Comparison of ENCODE assay signal across 12 cellular contexts in genomic region chr17:59342681-59343127, GRCh38. TPM values are rescaled to one million over a fixed set of nuclear protein-coding genes. Genes with fewer than 3 reads are reported as not detected.
DNase-seq lines count a peak whose midpoint lies in the region; ATAC-seq and TF ChIP-seq lines count a peak whose summit lies in the region.
"Had no signal": no experiment of that assay in that cellular context is flagged by ENCODE, and none has a peak within 500 bp of the region (broad histone marks: within the 10 kb centered on the region; RNA-seq: fewer than 3 reads in every experiment).

No MANE protein-coding gene starts in this region.

- TF ChIP-seq POLR2A in upper lobe of left lung (IDR thresholded peaks at IDR 0.05), result no peak

- H3K27ac Mint-ChIP-seq in CD4-positive, CD25-positive, alpha-beta regulatory T cell, result peak overlapping the region; percentile 3 to 92 (median 87)
- H3K27ac Mint-ChIP-seq in T-helper 17 cell, result peak overlapping the region; percentile 67
- peak overlapping the region; percentile 73 for H3K27ac Mint-ChIP-seq in activated naive CD4-positive, alpha-beta T cell treated with anti-CD3 and anti-CD28 coated beads, Interleukin-2, amount 50 U/mL, for 24 hours

- H3K4me2 ChIP-seq in parathyroid adenoma (ENCODE audit: low read length), result peak overlapping the region; percentile 18

- no peaks in the 10 kb centered on the region for H3K27me3 ChIP-seq in CD4-positive, CD25-positive, alpha-beta regulatory T cell (ENCODE audit: control insufficient read depth, insufficient read depth, low read length)
- H3K27me3 ChIP-seq in parathyroid adenoma (ENCODE audit: control insufficient read depth, insufficient read depth, low read length), result no peaks in the 10 kb centered on the region
- H3K27me3 ChIP-seq in upper lobe of left lung, result no peaks in the 10 kb centered on the region

- H3K9me3 Mint-ChIP-seq in CD4-positive, CD25-positive, alpha-beta regulatory T cell, result no peaks in the 10 kb centered on the region
- no peaks in the 10 kb centered on the region for H3K9me3 Mint-ChIP-seq in activated naive CD4-positive, alpha-beta T cell treated with anti-CD3 and anti-CD28 coated beads, Interleukin-2, amount 50 U/mL, for 24 hours

- peak overlapping the region; percentile 32 for H3K4me3 ChIP-seq in CD4-positive, CD25-positive, alpha-beta regulatory T cell (ENCODE audit: low read depth, low read length)
- H3K4me3 ChIP-seq in parathyroid adenoma (ENCODE audit: low read depth, low read length) (no peak overlapping the region), upper lobe of left lung (no peak overlapping the region)
- H3K4me3 ChIP-seq: lower lobe of right lung had no signal

- H3K4me3 Mint-ChIP-seq in CD4-positive, CD25-positive, alpha-beta regulatory T cell, result peak overlapping the region in 3 of 4 donors; percentile 20 to 61 (median 35)
- no peak overlapping the region for H3K4me3 Mint-ChIP-seq in T-helper 17 cell
- H3K4me3 Mint-ChIP-seq in activated naive CD4-positive, alpha-beta T cell treated with anti-CD3 and anti-CD28 coated beads, Interleukin-2, amount 50 U/mL, for 24 hours, result peak overlapping the region; percentile 19

- peaks cover 20 to 82% (median 70%) of the 10 kb centered on the region in 4 donors for H3K4me1 Mint-ChIP-seq in CD4-positive, CD25-positive, alpha-beta regulatory T cell
- H3K4me1 Mint-ChIP-seq in T-helper 17 cell, result peaks cover 60% of the 10 kb centered on the region
- H3K4me1 Mint-ChIP-seq in activated naive CD4-positive, alpha-beta T cell treated with anti-CD3 and anti-CD28 coated beads, Interleukin-2, amount 50 U/mL, for 24 hours, result peaks cover 74% of the 10 kb centered on the region

- peaks cover 97% of the 10 kb centered on the region for H3K79me2 ChIP-seq in parathyroid adenoma

- WGBS in upper lobe of left lung, 2 donors, result 52 to 66% methylated on average over 3 to 4 of the region's 4 CpGs

- no peak for TF ChIP-seq EP300 in upper lobe of left lung (IDR thresholded peaks at IDR 0.05)

- no peaks in the 10 kb centered on the region for H3K9me3 ChIP-seq in CD4-positive, CD25-positive, alpha-beta regulatory T cell (ENCODE audit: control insufficient read depth in 2 of 2, low read length in 2 of 2)
- H3K9me3 ChIP-seq in T-helper 17 cell (ENCODE audit: control insufficient read depth, low read length, poor library complexity, severe bottlenecking) (no peaks in the 10 kb centered on the region), parathyroid adenoma (ENCODE audit: control insufficient read depth, low read length) (no peaks in the 10 kb centered on the region), upper lobe of left lung (no peaks in the 10 kb centered on the region)
- H3K9me3 ChIP-seq: lower lobe of right lung had no signal

- peak; percentile 67 to 71 for ATAC-seq in CD4-positive, CD25-positive, alpha-beta regulatory T cell (ENCODE audit: low read depth in 2 of 2)
- ATAC-seq in T-helper 17 cell, result peak; percentile 35
- no peak for ATAC-seq in upper lobe of left lung (ENCODE audit: low FRiP score in 2 of 2)
- ATAC-seq: lower lobe of right lung had no signal

- H2AFZ ChIP-seq in parathyroid adenoma, result no peak overlapping the region

- H3K4me1 ChIP-seq in CD4-positive, CD25-positive, alpha-beta regulatory T cell (ENCODE audit: control insufficient read depth, insufficient read depth, low read length, poor library complexity, severe bottlenecking), result peaks cover 29% of the 10 kb centered on the region
- H3K4me1 ChIP-seq in parathyroid adenoma (peaks cover 68% of the 10 kb centered on the region), upper lobe of left lung (peaks cover 7 to 42% (median 12%) of the 10 kb centered on the region in 4 donors)

- H3K27ac ChIP-seq in CD4-positive, CD25-positive, alpha-beta regulatory T cell (ENCODE audit: insufficient read depth, low read length, poor library complexity, severe bottlenecking), result peak overlapping the region; percentile 6
- H3K27ac ChIP-seq in parathyroid adenoma (peak overlapping the region; percentile 40), upper lobe of left lung (no peak overlapping the region)
- H3K27ac ChIP-seq: lower lobe of right lung had no signal

- no peak for TF ChIP-seq CTCF in parathyroid adenoma (IDR thresholded peaks at IDR 0.05)
- no peak for TF ChIP-seq CTCF in upper lobe of left lung (IDR thresholded peaks at IDR 0.05)

- H3K36me3 Mint-ChIP-seq in CD4-positive, CD25-positive, alpha-beta regulatory T cell, result peaks cover 14% of the 10 kb centered on the region
- peaks cover 2% of the 10 kb centered on the region for H3K36me3 Mint-ChIP-seq in T-helper 17 cell (ENCODE audit: low read depth)
- H3K36me3 Mint-ChIP-seq in activated naive CD4-positive, alpha-beta T cell treated with anti-CD3 and anti-CD28 coated beads, Interleukin-2, amount 50 U/mL, for 24 hours, result no peaks in the 10 kb centered on the region

- H3K36me3 ChIP-seq in CD4-positive, CD25-positive, alpha-beta regulatory T cell (ENCODE audit: control insufficient read depth, insufficient read depth, low read length), result no peaks in the 10 kb centered on the region
- H3K36me3 ChIP-seq in parathyroid adenoma (ENCODE audit: control insufficient read depth, insufficient read depth, low read length) (no peaks in the 10 kb centered on the region), upper lobe of left lung (no peaks in the 10 kb centered on the region)
- H3K36me3 ChIP-seq: lower lobe of right lung had no signal

- no peaks in the 10 kb centered on the region for H3K27me3 Mint-ChIP-seq in CD4-positive, CD25-positive, alpha-beta regulatory T cell
- H3K27me3 Mint-ChIP-seq in T-helper 17 cell, result no peaks in the 10 kb centered on the region
- no peaks in the 10 kb centered on the region for H3K27me3 Mint-ChIP-seq in activated naive CD4-positive, alpha-beta T cell treated with anti-CD3 and anti-CD28 coated beads, Interleukin-2, amount 50 U/mL, for 24 hours

- H3K9ac ChIP-seq in parathyroid adenoma, result no peak overlapping the region

- peak in 1 of 3 donors; percentile 56 for DNase-seq in CD4-positive, CD25-positive, alpha-beta regulatory T cell
- DNase-seq in T-helper 17 cell (no peak), upper lobe of left lung (no peak), HCEC 1CT (no peak), ureter (ENCODE audit: low spot score) (no peak), NCI-H1930 (lab: John Stamatoyannopoulos, UW) (no peak)
- DNase-seq: anterior cingulate cortex, EL, lower lobe of right lung, MV-4-11 had no signal

RNA-seq across cellular contexts. Expression of gene YPEL2, which starts 11.2 kb away (rescaled TPM):
- total RNA-seq in CD4-positive, CD25-positive, alpha-beta regulatory T cell, result 64.3 TPM
- 10 to 100 TPM; 35.7 to 45.7 (median 41.2) TPM for polyA plus RNA-seq in CD4-positive, CD25-positive, alpha-beta regulatory T cell
- 10 to 100 TPM; 23.6 to 44.0 TPM for total RNA-seq in T-helper 17 cell
- total RNA-seq in upper lobe of left lung, result 10 to 100 TPM; 17.5 to 38.8 (median 26.8) TPM
- 29.4 TPM for total RNA-seq in ureter

Comparison
In these comparisons a context has a peak if more than half of its experiments do, and no peak if none do; other contexts are left out.
1. ATAC-seq: peak in CD4-positive, CD25-positive, alpha-beta regulatory T cell (2 of 2) and T-helper 17 cell (single experiment); none in upper lobe of left lung (0 of 2).
2. H3K27ac ChIP-seq: peak in CD4-positive, CD25-positive, alpha-beta regulatory T cell (single experiment) and parathyroid adenoma (single experiment); none in upper lobe of left lung (0 of 4).
3. Peak in every context shown above with its lines, with median percentiles within 50 percentile points of each other: H3K27ac Mint-ChIP-seq.